25 cellular contexts compared by ENCODE assay signal in the genomic region with DNA sequence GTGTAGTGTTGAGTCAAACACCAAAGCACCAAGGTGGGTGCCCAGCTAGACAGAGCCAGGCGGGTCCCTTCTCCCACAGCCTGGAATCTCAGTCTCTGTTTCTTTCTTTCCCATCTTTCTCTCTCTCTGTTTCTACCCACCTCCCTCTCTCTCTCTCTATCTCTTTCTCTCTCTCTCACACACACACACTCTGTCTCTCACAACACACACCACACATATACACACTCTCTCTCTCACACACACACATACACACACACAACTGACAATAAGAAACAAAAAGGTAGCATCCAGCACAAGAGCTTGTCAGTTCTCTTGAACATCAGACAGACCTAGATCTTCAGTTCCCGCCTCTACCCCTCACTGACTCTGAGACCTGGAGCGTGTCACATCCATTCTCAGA. TPM values are rescaled to one million over a fixed set of nuclear protein-coding genes. Genes with fewer than 3 reads are reported as not detected.
"Had no signal": no experiment of that assay in that cellular context is flagged by ENCODE, and none has a peak within 500 bp of the region (broad histone marks: within the 10 kb centered on the region; RNA-seq: fewer than 3 reads in every experiment).

No MANE protein-coding gene starts in this region.

- H3K36me3 Mint-ChIP-seq: activated CD8-positive, alpha-beta memory T cell treated with anti-CD3 and anti-CD28 coated beads, Interleukin-2, amount 10 ng/mL, durations not matched to agents 7 days and 5 days; activated naive CD4-positive, alpha-beta T cell treated with anti-CD3 and anti-CD28 coated beads, Interleukin-2, amount 50 U/mL, for 72 hours; WTC11 had no signal

- H3K27ac ChIP-seq: ascending aorta, body of pancreas had no signal

- H3K9me3 Mint-ChIP-seq: activated CD4-positive, alpha-beta T cell treated with anti-CD3 and anti-CD28 coated beads, Interleukin-2, amount 10 ng/mL, durations not matched to agents 24 days and 14 days; activated naive CD4-positive, alpha-beta T cell treated with anti-CD3 and anti-CD28 coated beads, Interleukin-2, amount 50 U/mL, for 72 hours; activated naive CD8-positive, alpha-beta T cell treated with anti-CD3 and anti-CD28 coated beads, Interleukin-2, amount 50 U/mL, for 24 hours; activated T-cell treated with anti-CD3 and anti-CD28 coated beads, Interleukin-2, amount 50 U/mL, for 24 hours; WTC11 had no signal

- H3K36me3 ChIP-seq: ascending aorta had no signal

- FAIRE-seq: RCC 7860 had no signal

- H3K4me3 Mint-ChIP-seq: activated CD4-positive, alpha-beta T cell treated with anti-CD3 and anti-CD28 coated beads, Interleukin-2, amount 10 ng/mL, durations not matched to agents 24 days and 14 days; activated CD8-positive, alpha-beta memory T cell treated with anti-CD3 and anti-CD28 coated beads, Interleukin-2, amount 10 ng/mL, durations not matched to agents 7 days and 5 days; activated naive CD8-positive, alpha-beta T cell treated with anti-CD3 and anti-CD28 coated beads, Interleukin-2, amount 50 U/mL, for 24 hours; activated T-cell treated with anti-CD3 and anti-CD28 coated beads, Interleukin-2, amount 50 U/mL, for 24 hours; T-helper 17 cell; WTC11 had no signal

- ATAC-seq: activated CD8-positive, alpha-beta memory T cell treated with anti-CD3 and anti-CD28 coated beads, Interleukin-2, amount 10 ng/mL, durations not matched to agents 7 days and 5 days; activated naive CD8-positive, alpha-beta T cell treated with anti-CD3 and anti-CD28 coated beads, Interleukin-2, amount 50 U/mL, for 24 hours; body of pancreas; PC-3; T-helper 17 cell; WTC11 had no signal

- H3K4me3 ChIP-seq: ascending aorta, body of pancreas had no signal

- H3K27me3 ChIP-seq: ascending aorta, body of pancreas had no signal

- H3K9me3 ChIP-seq: ascending aorta, body of pancreas had no signal

- H3K27ac Mint-ChIP-seq: activated CD4-positive, alpha-beta T cell treated with anti-CD3 and anti-CD28 coated beads, Interleukin-2, amount 10 ng/mL, durations not matched to agents 24 days and 14 days; activated CD8-positive, alpha-beta memory T cell treated with anti-CD3 and anti-CD28 coated beads, Interleukin-2, amount 10 ng/mL, durations not matched to agents 7 days and 5 days; activated naive CD4-positive, alpha-beta T cell treated with anti-CD3 and anti-CD28 coated beads, Interleukin-2, amount 50 U/mL, for 72 hours; activated naive CD8-positive, alpha-beta T cell treated with anti-CD3 and anti-CD28 coated beads, Interleukin-2, amount 50 U/mL, for 24 hours; activated T-cell treated with anti-CD3 and anti-CD28 coated beads, Interleukin-2, amount 50 U/mL, for 24 hours; T-helper 17 cell; WTC11 had no signal

- DNase-seq: activated CD4-positive, alpha-beta T cell treated with anti-CD3 and anti-CD28 coated beads, Interleukin-2, amount 10 ng/mL, durations not matched to agents 24 days and 14 days; activated CD4-positive, alpha-beta T cell treated with anti-CD3 and anti-CD28 coated beads, Interleukin-2, amount 50 U/mL, for 48 hours; activated CD4-positive, CD25-positive, alpha-beta regulatory T cell treated with anti-CD3 and anti-CD28 coated beads, Interleukin-2, amount 50 U/mL, for 72 hours; activated CD8-positive, alpha-beta memory T cell treated with anti-CD3 and anti-CD28 coated beads, Interleukin-2, amount 10 ng/mL, durations not matched to agents 7 days and 5 days; activated effector memory CD4-positive, alpha-beta T cell treated with anti-CD3 and anti-CD28 coated beads, Interleukin-2, amount 50 U/mL, for 16 hours; activated naive CD4-positive, alpha-beta T cell treated with Interleukin-2 at 50 U/mL for 16 hours; activated naive CD8-positive, alpha-beta T cell treated with anti-CD3 and anti-CD28 coated beads, Interleukin-2, amount 50 U/mL, for 24 hours; activated T-cell treated with anti-CD3 and anti-CD28 coated beads, Interleukin-2, amount 50 U/mL, for 24 hours; amniotic stem cell; body of pancreas; MM.1S; NCI-H1105; NCI-H1436; NCI-H1694 treated with DMSO at 0.1 percent for 48 hours; NCI-H2029 treated with DMSO at 0.1 percent for 48 hours; NCI-H510A treated with DMSO at 0.1 percent for 48 hours; NCI-H69; PC-3; SIG-M5; T-helper 17 cell; T-helper 9 cell had no signal

- H3K4me1 ChIP-seq: body of pancreas had no signal

RNA-seq across cellular contexts. Expression of a gene that starts 2.4 kb away (rescaled TPM):
- total RNA-seq: activated CD4-positive, alpha-beta T cell treated with anti-CD3 and anti-CD28 coated beads, Interleukin-2, amount 10 ng/mL, durations not matched to agents 24 days and 14 days; activated CD8-positive, alpha-beta memory T cell treated with anti-CD3 and anti-CD28 coated beads, Interleukin-2, amount 10 ng/mL, durations not matched to agents 7 days and 5 days; activated naive CD4-positive, alpha-beta T cell treated with anti-CD3 and anti-CD28 coated beads, Interleukin-2, amount 50 U/mL, for 72 hours; ascending aorta; body of pancreas had no signal
